6 cellular contexts compared by ENCODE assay signal in genomic region chr2:74483675-74484164, GRCh38. TPM values are rescaled to one million over a fixed set of nuclear protein-coding genes. Genes with fewer than 3 reads are reported as not detected.
DNase-seq lines count a peak whose midpoint lies in the region; ATAC-seq, FAIRE-seq and TF ChIP-seq lines count a peak whose summit lies in the region.
"Not testable (repeated sequence)": the region's sequence is repeated elsewhere in the genome, so short reads cannot be mapped to it uniquely, and the experiment has no call there.

No MANE protein-coding gene starts in this region.

- H3K36me3 ChIP-seq in A673 (ENCODE audit: insufficient read depth, low read length, poor library complexity, severe bottlenecking), result peaks cover 12% of the 10 kb centered on the region
- peaks cover 10% of the 10 kb centered on the region for H3K36me3 ChIP-seq in IMR-90 (ENCODE audit: control insufficient read depth, insufficient read depth, low read length)
- peaks cover 0 to 33% of the 10 kb centered on the region in 2 donors for H3K36me3 ChIP-seq in duodenal mucosa (ENCODE audit: control insufficient read depth in 1 of 2, insufficient read depth in 2 of 2, low read length in 2 of 2)
- not testable (repeated sequence) for H3K36me3 ChIP-seq in kidney (ENCODE audit: control insufficient read depth in 1 of 2, insufficient read depth in 2 of 2, low read length in 2 of 2)

- peak overlapping the region; percentile 84 for H3K4me3 ChIP-seq in A673 (ENCODE audit: low read depth, low read length, poor library complexity, severe bottlenecking)
- H3K4me3 ChIP-seq in IMR-90 (ENCODE audit: insufficient read depth, low read depth, low read length), result peak overlapping the region; percentile 80
- H3K4me3 ChIP-seq in duodenal mucosa (ENCODE audit: low read depth in 1 of 2, low read length in 2 of 2), result peak overlapping the region; percentile 92 to 96
- H3K4me3 ChIP-seq in kidney (ENCODE audit: low read length in 2 of 2), result peak overlapping the region; percentile 95 to 100

- peak overlapping the region; percentile 83; the same call in 1 of the 2 replicates for H3K14ac ChIP-seq in IMR-90 (replicated peaks; ENCODE audit: low read depth, low read length)

- H2AK9ac ChIP-seq in IMR-90 (replicated peaks; ENCODE audit: low read depth, low read length, poor library complexity), result peak overlapping the region; percentile 99

- not testable (repeated sequence) for DNase-seq in A673 (ENCODE audit: low spot score); IMR-90; activated CD8-positive, alpha-beta T cell treated with anti-CD3 and anti-CD28 coated beads for 36 hours; kidney; progenitor cell of endocrine pancreas (ENCODE audit: low spot score, unreplicated experiment)

- not testable (repeated sequence) for ATAC-seq in IMR-90 (ENCODE audit: low read depth); activated CD8-positive, alpha-beta T cell treated with anti-CD3 and anti-CD28 coated beads for 36 hours

- H3K4me3 Mint-ChIP-seq in activated CD8-positive, alpha-beta T cell treated with anti-CD3 and anti-CD28 coated beads for 36 hours, result peak overlapping the region; percentile 86
- H3K4me3 Mint-ChIP-seq in progenitor cell of endocrine pancreas (ENCODE audit: low read depth), result peak overlapping the region; percentile 96

- H3K9me3 Mint-ChIP-seq in activated CD8-positive, alpha-beta T cell treated with anti-CD3 and anti-CD28 coated beads for 36 hours; progenitor cell of endocrine pancreas (ENCODE audit: low read depth): not testable (repeated sequence)

- peak overlapping the region; percentile 97 for H3K4ac ChIP-seq in IMR-90 (ENCODE audit: low read depth, low read length)

- peak overlapping the region; percentile 79 to 100; a peak in 3 of 4 replicates for H4K8ac ChIP-seq in IMR-90 (ENCODE audit: low read depth in 2 of 2, low read length in 2 of 2)

- H3K9me3 ChIP-seq in A673 (ENCODE audit: low read depth, low read length, poor library complexity, severe bottlenecking); IMR-90 (ENCODE audit: control insufficient read depth, insufficient read depth, low read length); duodenal mucosa (ENCODE audit: control insufficient read depth in 1 of 2, low read length in 2 of 2); kidney (ENCODE audit: control insufficient read depth in 1 of 2, low read length in 2 of 2): not testable (repeated sequence)

- FAIRE-seq in kidney (lab: Jason Lieb, UNC), result not testable (repeated sequence)

- not testable (repeated sequence) for TF ChIP-seq RAD21 in IMR-90 (IDR thresholded peaks at IDR 0.05; ENCODE audit: low read length)

- H4K5ac ChIP-seq in IMR-90 (ENCODE audit: low read depth, low read length), result peak overlapping the region; percentile 8

- H2AFZ ChIP-seq in IMR-90 (replicated peaks; ENCODE audit: low read length, poor library complexity), result peak overlapping the region; percentile 100

- intact Hi-C loops in A673 (cut with micrococcal nuclease; ENCODE audit: unreplicated experiment) (loop anchor here (1.0 to 2.0 kb wide), 4 partner anchors 28 to 104 kb away; partner anchors contain the start of genes AUP1, HTRA2 and INO80B), IMR-90 (cut with micrococcal nuclease) (loop anchor here (1.0 kb wide), 3 partner anchors 29 to 104 kb away; partner anchors contain the start of genes AUP1 and HTRA2)
- intact Hi-C loops in activated CD8-positive, alpha-beta T cell treated with anti-CD3 and anti-CD28 coated beads for 36 hours (cut with micrococcal nuclease), result loop anchor here (1.0 to 5.0 kb wide), 3 partner anchors 29 to 104 kb away; partner anchors contain the start of gene INO80B
- intact Hi-C loops in kidney (cut with DNase I), result not testable (repeated sequence)

- not testable (repeated sequence) for H3K27ac ChIP-seq in A673 (ENCODE audit: low read depth, low read length, poor library complexity, severe bottlenecking); duodenal mucosa (ENCODE audit: low read depth, low read length); kidney (ENCODE audit: low read depth in 2 of 2, low read length in 2 of 2)
- H3K27ac ChIP-seq in IMR-90 (ENCODE audit: insufficient read depth, low read length), result peak overlapping the region; percentile 44; the same call in 1 of the 2 replicates

- peaks cover 22% of the 10 kb centered on the region for H3K36me3 Mint-ChIP-seq in activated CD8-positive, alpha-beta T cell treated with anti-CD3 and anti-CD28 coated beads for 36 hours (ENCODE audit: low read depth)
- H3K36me3 Mint-ChIP-seq in progenitor cell of endocrine pancreas (ENCODE audit: insufficient read depth), result not testable (repeated sequence)

- H3K27me3 ChIP-seq in A673 (replicated peaks; ENCODE audit: insufficient read depth, low read depth, low read length, poor library complexity); IMR-90 (ENCODE audit: control insufficient read depth, insufficient read depth, low read length); duodenal mucosa (ENCODE audit: control insufficient read depth in 1 of 2, insufficient read depth in 2 of 2, low read length in 2 of 2): not testable (repeated sequence)

- not testable (repeated sequence) for H2BK15ac ChIP-seq in IMR-90 (ENCODE audit: low read depth, low read length)

- not testable (repeated sequence) for H2BK5ac ChIP-seq in IMR-90 (ENCODE audit: low read depth, low read length, poor library complexity, severe bottlenecking)

- H3K9ac ChIP-seq in IMR-90 (ENCODE audit: low read depth, low read length), result peak overlapping the region; percentile 73
- peak overlapping the region; percentile 67 to 98 for H3K9ac ChIP-seq in duodenal mucosa (ENCODE audit: low read depth in 1 of 2, low read length in 2 of 2)
- H3K9ac ChIP-seq in kidney (ENCODE audit: low read length in 2 of 2), result peak overlapping the region; percentile 68 to 85

- WGBS in IMR-90 (ENCODE audit: extremely low coverage in 2 of 2, insufficient read length in 1 of 2), 2 experiments, result 91% methylated on average over 5 of the region's 19 CpGs; no CpG with 5 or more reads in 1 of the 2 experiments

- H3K4me1 Mint-ChIP-seq in activated CD8-positive, alpha-beta T cell treated with anti-CD3 and anti-CD28 coated beads for 36 hours (ENCODE audit: low read depth), result peaks cover 25% of the 10 kb centered on the region
- H3K4me1 Mint-ChIP-seq in progenitor cell of endocrine pancreas (ENCODE audit: low read depth), result peaks cover 14% of the 10 kb centered on the region

- dilution Hi-C loops in IMR-90 (cut with HindIII; ENCODE audit: low sequenced_read_pairs, unreplicated experiment), result not testable (repeated sequence)

- not testable (repeated sequence) for H3K27me3 Mint-ChIP-seq in activated CD8-positive, alpha-beta T cell treated with anti-CD3 and anti-CD28 coated beads for 36 hours; progenitor cell of endocrine pancreas

- H4K91ac ChIP-seq in IMR-90 (ENCODE audit: insufficient read depth, low read depth, low read length), result peak overlapping the region; percentile 77

- H2BK120ac ChIP-seq in IMR-90 (ENCODE audit: low read depth, low read length), result peak overlapping the region; percentile 16; the same call in 1 of the 2 replicates

- not testable (repeated sequence) for TF ChIP-seq POLR2A in IMR-90 (IDR thresholded peaks at IDR 0.05; ENCODE audit: low read depth, low read length)

- peak overlapping the region; percentile 62 for H3K23ac ChIP-seq in IMR-90 (ENCODE audit: low read depth, low read length)

- H3K79me1 ChIP-seq in IMR-90 (ENCODE audit: low read depth in 1 of 2, low read length in 2 of 2), result peaks cover 24 to 60% of the 10 kb centered on the region in 2 experiments

- 0 out of 2 replicates have a peak overlapping the region, but pooled peaks have one; percentile 6 for H2AK5ac ChIP-seq in IMR-90 (ENCODE audit: low read depth, low read length)

- H3K4me1 ChIP-seq in A673 (ENCODE audit: insufficient read depth, low read length, poor library complexity, severe bottlenecking), result peaks cover 18% of the 10 kb centered on the region
- peaks cover 16% of the 10 kb centered on the region for H3K4me1 ChIP-seq in IMR-90 (ENCODE audit: control insufficient read depth, insufficient read depth, low read length)
- H3K4me1 ChIP-seq in duodenal mucosa (ENCODE audit: control insufficient read depth in 1 of 2, insufficient read depth in 2 of 2, low read length in 2 of 2), result peaks cover 27 to 36% of the 10 kb centered on the region in 2 donors
- H3K4me1 ChIP-seq in kidney (ENCODE audit: control insufficient read depth in 1 of 2, insufficient read depth in 1 of 2, low read depth in 1 of 2, low read length in 2 of 2), result peaks cover 6 to 20% of the 10 kb centered on the region in 2 donors

- peak overlapping the region; percentile 75 for H3K4me2 ChIP-seq in IMR-90 (ENCODE audit: low read depth, low read length)

- H3K9me1 ChIP-seq in IMR-90 (ENCODE audit: insufficient read depth, low read length), result not testable (repeated sequence)

- H3K27ac Mint-ChIP-seq in activated CD8-positive, alpha-beta T cell treated with anti-CD3 and anti-CD28 coated beads for 36 hours, result peak overlapping the region; percentile 100
- H3K27ac Mint-ChIP-seq in progenitor cell of endocrine pancreas, result peak overlapping the region; percentile 98

- POLR2A ChIA-PET in A673 (lab: Charles Lee; ENCODE audit: low non-redundant PET), result not testable (repeated sequence)
- POLR2A ChIA-PET in IMR-90 (lab: Charles Lee; ENCODE audit: unreplicated experiment), result interaction anchor here (0.6 kb wide), 1 partner anchor 31 kb away, joined by 3 read pairs; the partner anchor contains the start of gene TLX2
- POLR2A ChIA-PET in activated CD8-positive, alpha-beta T cell treated with anti-CD3 and anti-CD28 coated beads for 36 hours (lab: Charles Lee), result interaction anchor here (0.6 to 4.2 kb wide), 10 partner anchors 10 to 106 kb away, joined by 3 to 48 read pairs (median 8); partner anchors contain the start of genes AUP1, HTRA2, INO80B and MRPL53

- not testable (repeated sequence) for BruUV-seq in A673 (replicated peaks; lab: Mats Ljungman, UMichigan); IMR-90 (replicated peaks; lab: Mats Ljungman, UMichigan)

- not testable (repeated sequence) for H3K56ac ChIP-seq in IMR-90 (ENCODE audit: extremely low read depth, insufficient read depth, low read length)

- in situ Hi-C loops in IMR-90 (cut with MboI; ENCODE audit: low sequenced_read_pairs), result loop anchor here (5.0 to 25.0 kb wide), 2 partner anchors 94 to 379 kb away; no protein-coding TSS in a partner anchor

- CTCF ChIA-PET in A673 (lab: Charles Lee), result interaction anchor here (0.5 to 1.2 kb wide), 3 partner anchors 24 to 38 kb away, joined by 3 to 5 read pairs (median 4); partner anchors contain the start of genes INO80B and PCGF1
- CTCF ChIA-PET in IMR-90 (lab: Yijun Ruan, JAX), result interaction anchor here (0.7 to 3.4 kb wide), 3 partner anchors 49 to 105 kb away, joined by 3 to 17 read pairs (median 3); no protein-coding TSS in a partner anchor
- CTCF ChIA-PET in activated CD8-positive, alpha-beta T cell treated with anti-CD3 and anti-CD28 coated beads for 36 hours (lab: Charles Lee), result interaction anchor here (0.7 to 5.9 kb wide), 16 partner anchors 10 to 103 kb away, joined by 3 to 108 read pairs (median 7); partner anchors contain the start of genes AUP1, HTRA2, INO80B and LBX2

- not testable (repeated sequence) for TF ChIP-seq CTCF in A673 (conservative IDR thresholded peaks at IDR 0.05; ENCODE audit: low read depth, low read length); IMR-90 (conservative IDR thresholded peaks at IDR 0.05; ENCODE audit: low read depth, low read length); activated CD8-positive, alpha-beta T cell treated with anti-CD3 and anti-CD28 coated beads for 36 hours (IDR thresholded peaks at IDR 0.05); kidney (IDR thresholded peaks at IDR 0.05; ENCODE audit: borderline replicate concordance, extremely low read depth, insufficient read depth); progenitor cell of endocrine pancreas (IDR thresholded peaks at IDR 0.05; ENCODE audit: unreplicated experiment)

- not testable (repeated sequence) for H4K20me1 ChIP-seq in IMR-90 (ENCODE audit: insufficient read depth, low read length)

- not testable (repeated sequence) for H3K18ac ChIP-seq in IMR-90 (ENCODE audit: low read depth, low read length)

- not testable (repeated sequence) for H2BK20ac ChIP-seq in IMR-90 (ENCODE audit: low read depth, low read length)

RNA-seq across cellular contexts. Expression of gene TTC31, which starts 0.8 kb away (rescaled TPM):
- 25.8 and 28.6 TPM in 2 replicates for total RNA-seq in A673 (2021)
- total RNA-seq in IMR-90 (2012; rRNA removed), result 6.3 and 9.2 TPM in 2 replicates
- polyA plus RNA-seq in IMR-90 (2012; rRNA removed), result 18.8 and 20.5 TPM in 2 replicates
- polyA plus RNA-seq in IMR-90 (2012; cell fraction: cytosol; rRNA removed), result 10.7 and 13.0 TPM in 2 replicates
- 90.3 and 92.6 TPM in 2 replicates for polyA plus RNA-seq in IMR-90 (2012; cell fraction: nucleus; rRNA removed; ENCODE audit: low replicate concordance)
- total RNA-seq in activated CD8-positive, alpha-beta T cell treated with anti-CD3 and anti-CD28 coated beads for 36 hours, result 10 to 100 TPM; 20.3 to 21.9 TPM
- 29.1 TPM for total RNA-seq in kidney
- polyA plus RNA-seq in kidney (ENCODE audit: insufficient read depth, low read depth, low replicate concordance), result 11.5 TPM
- total RNA-seq in progenitor cell of endocrine pancreas, result 32.2 and 34.8 TPM in 2 replicates

RNA-seq across cellular contexts. Expression of gene CCDC142, which starts 0.9 kb away (rescaled TPM):
- total RNA-seq in A673 (2021), result 20.4 and 27.4 TPM in 2 replicates
- total RNA-seq in IMR-90 (2012; rRNA removed), result 6.1 and 8.4 TPM in 2 replicates
- polyA plus RNA-seq in IMR-90 (2012; rRNA removed), result 11.1 and 14.0 TPM in 2 replicates
- 2.8 and 4.6 TPM in 2 replicates for polyA plus RNA-seq in IMR-90 (2012; cell fraction: cytosol; rRNA removed)
- polyA plus RNA-seq in IMR-90 (2012; cell fraction: nucleus; rRNA removed; ENCODE audit: low replicate concordance), result 53.9 and 76.0 TPM in 2 replicates
- total RNA-seq in activated CD8-positive, alpha-beta T cell treated with anti-CD3 and anti-CD28 coated beads for 36 hours, result 10 to 100 TPM in 1 of 2 experiments, 1 to 10 TPM in 1; 7.2 to 10.3 TPM
- total RNA-seq in kidney, result 23.1 TPM
- 2.8 TPM for polyA plus RNA-seq in kidney (ENCODE audit: insufficient read depth, low read depth, low replicate concordance)
- 39.9 and 42.0 TPM in 2 replicates for total RNA-seq in progenitor cell of endocrine pancreas

RNA-seq across cellular contexts. Expression of gene MRPL53, which starts 11.2 kb away (rescaled TPM):
- total RNA-seq in A673 (2021), result 99.2 and 104 TPM in 2 replicates
- total RNA-seq in IMR-90 (2012; rRNA removed), result 5.2 and 6.7 TPM in 2 replicates
- polyA plus RNA-seq in IMR-90 (2012; rRNA removed), result 39.0 and 51.9 TPM in 2 replicates
- 41.9 and 42.8 TPM in 2 replicates for polyA plus RNA-seq in IMR-90 (2012; cell fraction: cytosol; rRNA removed)
- polyA plus RNA-seq in IMR-90 (2012; cell fraction: nucleus; rRNA removed; ENCODE audit: low replicate concordance), result 47.2 and 70.9 TPM in 2 replicates
- 100 to 1,000 TPM; 111 to 113 TPM for total RNA-seq in activated CD8-positive, alpha-beta T cell treated with anti-CD3 and anti-CD28 coated beads for 36 hours
- 85.1 TPM for total RNA-seq in kidney
- polyA plus RNA-seq in kidney (ENCODE audit: insufficient read depth, low read depth, low replicate concordance), result 157 TPM
- 61.3 and 64.1 TPM in 2 replicates for total RNA-seq in progenitor cell of endocrine pancreas

RNA-seq across cellular contexts. Expression of gene LBX2, which starts 15.7 kb away (rescaled TPM):
- total RNA-seq in A673 (2021) (0.48 TPM in 1 of 2 replicates, not detected in the other), IMR-90 (2012; rRNA removed) (0.18 and 0.56 TPM in 2 replicates), kidney (2.5 TPM), progenitor cell of endocrine pancreas (7.3 and 9.3 TPM in 2 replicates)
- polyA plus RNA-seq in IMR-90 (2012; rRNA removed) (0.62 and 0.66 TPM in 2 replicates), kidney (ENCODE audit: insufficient read depth, low read depth, low replicate concordance) (1.5 TPM)
- polyA plus RNA-seq in IMR-90 (2012; cell fraction: cytosol; rRNA removed), result 0.38 and 1.0 TPM in 2 replicates
- polyA plus RNA-seq in IMR-90 (2012; cell fraction: nucleus; rRNA removed; ENCODE audit: low replicate concordance), result 0.70 and 1.8 TPM in 2 replicates
- total RNA-seq in activated CD8-positive, alpha-beta T cell treated with anti-CD3 and anti-CD28 coated beads for 36 hours, result under 1 TPM; 0.36 to 0.43 TPM

RNA-seq across cellular contexts. Expression of gene MOGS, which starts 18.5 kb away (rescaled TPM):
- total RNA-seq in A673 (2021) (38.2 and 45.2 TPM in 2 replicates), IMR-90 (2012; rRNA removed) (17.8 and 21.0 TPM in 2 replicates), kidney (51.9 TPM), progenitor cell of endocrine pancreas (67.9 and 71.5 TPM in 2 replicates)
- polyA plus RNA-seq in IMR-90 (2012; rRNA removed) (45.9 and 48.4 TPM in 2 replicates), kidney (ENCODE audit: insufficient read depth, low read depth, low replicate concordance) (27.5 TPM)
- 50.7 and 51.7 TPM in 2 replicates for polyA plus RNA-seq in IMR-90 (2012; cell fraction: cytosol; rRNA removed)
- polyA plus RNA-seq in IMR-90 (2012; cell fraction: nucleus; rRNA removed; ENCODE audit: low replicate concordance), result 144 and 264 TPM in 2 replicates
- 10 to 100 TPM; 50.8 to 53.1 TPM for total RNA-seq in activated CD8-positive, alpha-beta T cell treated with anti-CD3 and anti-CD28 coated beads for 36 hours
